Comparison of ENCODE assay signal across 8 cellular contexts in the genomic region with DNA sequence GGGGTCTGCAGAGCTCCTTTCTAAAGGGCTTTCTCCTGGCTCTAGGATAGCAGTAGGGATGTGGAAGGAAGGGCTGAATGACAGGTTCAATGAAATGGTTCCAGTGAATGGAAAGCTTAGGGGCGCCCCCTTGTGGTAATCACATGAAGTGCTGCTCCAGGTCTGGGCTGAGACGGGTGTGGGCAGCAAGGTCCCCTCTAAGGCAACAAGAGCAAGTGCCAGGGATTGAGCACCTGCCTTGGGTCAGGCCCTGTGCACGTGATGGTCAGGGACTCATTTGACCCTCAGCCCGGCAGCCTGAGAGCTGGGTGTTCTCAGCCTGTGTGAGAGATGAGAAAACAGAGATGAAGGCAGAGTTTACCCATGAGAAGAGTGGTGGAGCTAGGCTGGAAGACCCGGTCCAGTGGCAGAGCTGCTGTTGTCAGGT. TPM values are rescaled to one million over a fixed set of nuclear protein-coding genes. Genes with fewer than 3 reads are reported as not detected.
DNase-seq lines count a peak whose midpoint lies in the region; ATAC-seq and TF ChIP-seq lines count a peak whose summit lies in the region.

No MANE protein-coding gene starts in this region.

- no peaks in the 10 kb centered on the region for H3K36me3 Mint-ChIP-seq in chondrocyte (ENCODE audit: low read depth)

- DNase-seq in NCI-H2107 (lab: John Stamatoyannopoulos, UW) (peak; percentile 2), NCI-H2107 treated with DMSO at 0.1 percent for 48 hours (lab: John Stamatoyannopoulos, UW; ENCODE audit: unreplicated experiment) (no peak), NCI-H345 treated with DMSO at 0.1 percent for 48 hours (lab: John Stamatoyannopoulos, UW; ENCODE audit: unreplicated experiment) (peak; percentile 15), chondrocyte (ENCODE audit: low spot score) (no peak), left lung (peak; percentile 57 to 81)
- DNase-seq in activated CD4-positive, alpha-beta T cell treated with anti-CD3 and anti-CD28 coated beads for 48 hours = peak; percentile 87
- peak; percentile 53 to 63 (median 63) for DNase-seq in stimulated activated CD4-positive, alpha-beta T cell treated with anti-CD3 and anti-CD28 coated beads, TNF-alpha, amount 100 ng/mL, for 4 hours (ENCODE audit: low read depth in 3 of 3)

- no peaks in the 10 kb centered on the region for H3K9me3 ChIP-seq in left lung

- no peaks in the 10 kb centered on the region for H3K4me1 ChIP-seq in left lung

- no peaks in the 10 kb centered on the region for H3K36me3 ChIP-seq in left lung

- H3K27ac ChIP-seq in left lung = no peak overlapping the region

- no peaks in the 10 kb centered on the region for H3K9me3 Mint-ChIP-seq in chondrocyte (ENCODE audit: low read depth)

- H3K4me3 Mint-ChIP-seq in chondrocyte (ENCODE audit: unreplicated experiment) = no peak overlapping the region

- H3K27me3 ChIP-seq in left lung = no peaks in the 10 kb centered on the region

- intact Hi-C loops in left lung (cut with DNase I) = loop anchor here in 1 of 2 donors (5.0 kb wide), 1 partner anchor 165 kb away; no protein-coding TSS in a partner anchor

- peak; percentile 84 for ATAC-seq in left lung
- ATAC-seq in GM21528 (IDR thresholded peaks at IDR 0.05; ENCODE audit: low FRiP score, unreplicated experiment) = no peak

- H3K4me3 ChIP-seq in left lung = no peak overlapping the region

- no peak overlapping the region for H3K27ac Mint-ChIP-seq in chondrocyte (ENCODE audit: unreplicated experiment)

- no peaks in the 10 kb centered on the region for H3K27me3 Mint-ChIP-seq in chondrocyte (ENCODE audit: low read depth)

- peaks cover 12% of the 10 kb centered on the region for H3K4me1 Mint-ChIP-seq in chondrocyte (ENCODE audit: low read depth)

- TF ChIP-seq CTCF in chondrocyte (IDR thresholded peaks at IDR 0.05) (peak; percentile 93), left lung (IDR thresholded peaks at IDR 0.05) (peak; percentile 94 to 97)

RNA-seq across cellular contexts. Expression of a gene that starts 12.1 kb away (rescaled TPM):
- 0.12 TPM in 1 of 3 replicates, not detected in the others for total RNA-seq in chondrocyte
- 1 to 10 TPM; 4.6 to 6.4 TPM for total RNA-seq in left lung

RNA-seq across cellular contexts. Expression of a gene that starts 37.6 kb away (rescaled TPM):
- total RNA-seq in chondrocyte (not detected in 3 replicates), left lung (under 1 TPM in 1 of 2 donors, not detected in 1; 0.29 TPM)

Comparison
In these comparisons a context has a peak if more than half of its experiments do, and no peak if none do; other contexts are left out.
1. DNase-seq: peak in NCI-H2107 (single experiment), NCI-H345 treated with DMSO at 0.1 percent for 48 hours (single experiment), activated CD4-positive, alpha-beta T cell treated with anti-CD3 and anti-CD28 coated beads for 48 hours (single experiment), left lung (2 of 2) and stimulated activated CD4-positive, alpha-beta T cell treated with anti-CD3 and anti-CD28 coated beads, TNF-alpha, amount 100 ng/mL, for 4 hours (3 of 3); none in NCI-H2107 treated with DMSO at 0.1 percent for 48 hours (single experiment) and chondrocyte (single experiment).